9 cellular contexts compared by ENCODE assay signal in the genomic region with DNA sequence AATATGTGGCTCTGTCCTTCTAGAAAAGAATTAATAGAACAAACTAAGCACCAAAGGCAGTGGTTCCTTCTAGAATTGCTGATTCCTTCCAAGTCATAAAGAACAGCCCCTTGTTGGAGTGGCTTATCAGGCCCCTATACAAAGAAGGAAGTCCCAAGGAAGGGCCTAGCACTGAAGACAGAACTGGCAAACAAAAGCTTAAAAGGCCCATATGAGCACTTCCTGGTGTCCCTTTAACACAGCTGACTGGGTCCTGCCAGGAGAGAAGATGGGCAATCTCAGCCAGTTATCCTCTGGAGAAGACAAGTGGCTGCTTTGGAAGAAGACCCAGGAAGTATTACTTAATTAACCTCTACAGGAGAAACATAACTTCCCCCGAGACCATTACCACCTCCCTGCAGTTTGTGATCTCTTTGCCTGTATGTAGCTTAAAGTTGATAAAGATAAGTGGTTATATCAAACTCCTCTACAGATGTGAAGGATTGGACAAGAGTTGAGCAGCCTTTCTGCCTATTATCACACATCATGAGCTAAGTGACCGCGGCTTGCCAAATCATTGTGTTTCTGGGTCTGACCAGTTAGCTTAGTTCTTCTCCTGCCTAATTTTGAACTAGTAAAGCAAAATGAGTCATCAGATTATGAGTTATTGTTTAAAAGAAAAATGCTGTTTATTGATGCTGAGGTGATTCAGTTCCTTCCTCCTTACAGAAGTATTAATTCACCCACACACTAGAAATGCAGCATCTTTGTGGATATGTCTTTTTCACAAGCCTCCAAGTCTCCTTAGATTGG. TPM values are rescaled to one million over a fixed set of nuclear protein-coding genes. Genes with fewer than 3 reads are reported as not detected.
DNase-seq lines count a peak whose midpoint lies in the region; ATAC-seq and TF ChIP-seq lines count a peak whose summit lies in the region.
"Had no signal": no experiment of that assay in that cellular context is flagged by ENCODE, and none has a peak within 500 bp of the region (broad histone marks: within the 10 kb centered on the region; RNA-seq: fewer than 3 reads in every experiment).

No MANE protein-coding gene starts in this region.

- H2AFZ ChIP-seq in GM23248 (0 out of 2 replicates have a peak overlapping the region, but pooled peaks have one; percentile 1), OCI-LY3 (ENCODE audit: low read depth, low read length) (peak overlapping the region; percentile 83; the same call in 1 of the 2 replicates)

- TF ChIP-seq CTCF in OCI-LY3 (IDR thresholded peaks at IDR 0.05; ENCODE audit: low read depth, low read length) (no peak), epithelial cell of esophagus (IDR thresholded peaks at IDR 0.05; ENCODE audit: insufficient read depth, low read depth, low read length, missing control alignments) (no peak), A673 (conservative IDR thresholded peaks at IDR 0.05; ENCODE audit: low read depth, low read length) (no peak)

- no peak for ATAC-seq in GM21786 (IDR thresholded peaks at IDR 0.05; ENCODE audit: unreplicated experiment)

- H3K9ac ChIP-seq in GM23248 (no peak overlapping the region), OCI-LY3 (ENCODE audit: low read length) (no peak overlapping the region)

- peaks cover 38% of the 10 kb centered on the region for H3F3A ChIP-seq in GM23248 (ENCODE audit: insufficient read depth)

- DNase-seq in GM23248 (peak; percentile 83), epithelial cell of esophagus (ENCODE audit: low read depth) (peak; percentile 82), pons (ENCODE audit: low spot score) (peak; percentile 28), A673 (ENCODE audit: low spot score) (no peak), HPDE6-E6E7 (ENCODE audit: extremely low spot score) (no peak)
- DNase-seq: NCI-H187, stomach had no signal

- H4K20me1 ChIP-seq in GM23248 (ENCODE audit: insufficient read depth) (no peaks in the 10 kb centered on the region), OCI-LY3 (ENCODE audit: insufficient read depth, low read length) (no peaks in the 10 kb centered on the region)

- peak overlapping the region; percentile 63 for H3K4me2 ChIP-seq in GM23248 (ENCODE audit: unreplicated experiment)
- H3K4me2 ChIP-seq in OCI-LY3 (ENCODE audit: low read length) = no peak overlapping the region

- 50 to 58% methylated on average over 3 of the region's 3 CpGs for WGBS in GM23248 (ENCODE audit: low coverage in 1 of 2, low lambda C conversion rate in 2 of 2, missing lambda C conversion rate in 2 of 2), 2 experiments

- no peaks in the 10 kb centered on the region for H3K9me3 ChIP-seq in GM23248 (ENCODE audit: low read depth)
- H3K9me3 ChIP-seq in OCI-LY3 (ENCODE audit: insufficient read depth, low read length) = no peaks in the 10 kb centered on the region
- no peaks in the 10 kb centered on the region for H3K9me3 ChIP-seq in A673 (ENCODE audit: low read depth, low read length, poor library complexity, severe bottlenecking)
- H3K9me3 ChIP-seq: stomach had no signal

- no peaks in the 10 kb centered on the region for H3K36me3 ChIP-seq in GM23248 (ENCODE audit: low read depth)
- no peaks in the 10 kb centered on the region for H3K36me3 ChIP-seq in OCI-LY3 (replicated peaks; ENCODE audit: low read depth, low read length)
- H3K36me3 ChIP-seq in A673 (ENCODE audit: insufficient read depth, low read length, poor library complexity, severe bottlenecking) = no peaks in the 10 kb centered on the region
- H3K36me3 ChIP-seq: stomach had no signal

- H3K79me2 ChIP-seq in GM23248 (ENCODE audit: insufficient read depth) (no peaks in the 10 kb centered on the region), OCI-LY3 (ENCODE audit: low read length) (no peaks in the 10 kb centered on the region)

- intact Hi-C loops in A673 (cut with micrococcal nuclease; ENCODE audit: unreplicated experiment) = no loop called here

- 0 out of 2 replicates have a peak overlapping the region, but pooled peaks have one; percentile 10 for H3K4me3 ChIP-seq in GM23248
- H3K4me3 ChIP-seq in OCI-LY3 (ENCODE audit: low read length) = no peak overlapping the region
- no peak overlapping the region for H3K4me3 ChIP-seq in epithelial cell of esophagus (ENCODE audit: low read length)
- H3K4me3 ChIP-seq in A673 (ENCODE audit: low read depth, low read length, poor library complexity, severe bottlenecking) = no peak overlapping the region
- H3K4me3 ChIP-seq: stomach had no signal

- CTCF ChIA-PET in A673 (lab: Charles Lee) = no interaction called here

- H3K27ac ChIP-seq in GM23248 = peak overlapping the region; percentile 37
- H3K27ac ChIP-seq in OCI-LY3 (ENCODE audit: low read length) = no peak overlapping the region
- H3K27ac ChIP-seq in A673 (ENCODE audit: low read depth, low read length, poor library complexity, severe bottlenecking) = no peak overlapping the region

- in situ Hi-C loops in GM23248 (cut with MboI) = no loop called here

- no peaks in the 10 kb centered on the region for H3K9me2 ChIP-seq in GM23248 (ENCODE audit: insufficient read depth)

- H3K4me1 ChIP-seq in GM23248 (ENCODE audit: insufficient read depth) (peaks cover 40% of the 10 kb centered on the region), OCI-LY3 (ENCODE audit: low read length) (peaks cover 3% of the 10 kb centered on the region; the same call in 1 of the 2 replicates), A673 (ENCODE audit: insufficient read depth, low read length, poor library complexity, severe bottlenecking) (no peaks in the 10 kb centered on the region)

- no TSS peak for BruUV-seq in A673 (replicated peaks; lab: Mats Ljungman, UMichigan)

- H3K27me3 ChIP-seq in GM23248 (replicated peaks; ENCODE audit: insufficient read depth) (no peaks in the 10 kb centered on the region), OCI-LY3 (ENCODE audit: low read depth, low read length) (no peaks in the 10 kb centered on the region), A673 (replicated peaks; ENCODE audit: insufficient read depth, low read depth, low read length, poor library complexity) (no peaks in the 10 kb centered on the region)
- H3K27me3 ChIP-seq: stomach had no signal

- POLR2A ChIA-PET in A673 (lab: Charles Lee; ENCODE audit: low non-redundant PET) = no interaction called here

RNA-seq across cellular contexts. Expression of gene STING1, which starts 13.3 kb away (rescaled TPM):
- total RNA-seq in GM23248 (2014; rRNA removed; shearing (Covaris generic)) = 75.0 and 87.8 TPM in 2 replicates
- polyA plus RNA-seq in GM23248 (2016; fragmentation: Nextera tagmentation; extraction: Ambion mirVana) = 72.6 and 74.9 TPM in 2 replicates
- total RNA-seq in A673 (2021) = 29.4 and 30.7 TPM in 2 replicates

RNA-seq across cellular contexts. Expression of gene SMIM33, which starts 25.0 kb away (rescaled TPM):
- not detected in 2 replicates for total RNA-seq in GM23248 (2014; rRNA removed; shearing (Covaris generic))
- not detected in 2 replicates for polyA plus RNA-seq in GM23248 (2016; fragmentation: Nextera tagmentation; extraction: Ambion mirVana)
- not detected in 2 replicates for total RNA-seq in A673 (2021)

RNA-seq across cellular contexts. Expression of gene ECSCR, which starts 33.3 kb away (rescaled TPM):
- total RNA-seq in GM23248 (2014; rRNA removed; shearing (Covaris generic)) = not detected in 2 replicates
- polyA plus RNA-seq in GM23248 (2016; fragmentation: Nextera tagmentation; extraction: Ambion mirVana) = 0.41 and 0.49 TPM in 2 replicates
- 1.1 and 1.6 TPM in 2 replicates for total RNA-seq in A673 (2021)

RNA-seq across cellular contexts. Expression of gene DNAJC18, which starts 56.5 kb away (rescaled TPM):
- 9.5 and 10.9 TPM in 2 replicates for total RNA-seq in GM23248 (2014; rRNA removed; shearing (Covaris generic))
- 13.4 and 20.8 TPM in 2 replicates for polyA plus RNA-seq in GM23248 (2016; fragmentation: Nextera tagmentation; extraction: Ambion mirVana)
- 16.7 and 21.1 TPM in 2 replicates for total RNA-seq in A673 (2021)

Comparison
In these comparisons a context has a peak if more than half of its experiments do, and no peak if none do; other contexts are left out.
1. DNase-seq: peak in GM23248 (single experiment), epithelial cell of esophagus (single experiment) and pons (single experiment); none in A673 (single experiment) and HPDE6-E6E7 (single experiment).